ENCODE assay signal across 20 cellular contexts in genomic region chr4:112847781-112848180, GRCh38.
DNase-seq lines count a peak whose midpoint lies in the region; FAIRE-seq and TF ChIP-seq lines count a peak whose summit lies in the region.
"Had no signal": no experiment of that assay in that cellular context is flagged by ENCODE, and none has a peak within 500 bp of the region (broad histone marks: within the 10 kb centered on the region; RNA-seq: fewer than 3 reads in every experiment).

No MANE protein-coding gene starts in this region.

- no peak overlapping the region for H3K4me3 ChIP-seq in bronchial epithelial cell (ENCODE audit: low read depth, low read length)
- H3K4me3 ChIP-seq: PC-9, SJCRH30 had no signal

- no peak for TF ChIP-seq CTCF in bronchial epithelial cell (IDR thresholded peaks at IDR 0.05; ENCODE audit: insufficient read depth, low read length, severe bottlenecking)

- peak; percentile 5 for DNase-seq in NCI-H510A treated with DMSO at 0.1 percent for 48 hours (lab: John Stamatoyannopoulos, UW)
- no peak for DNase-seq in NCI-H510A (lab: John Stamatoyannopoulos, UW)
- DNase-seq in NCI-H2029 (lab: John Stamatoyannopoulos, UW): peak; percentile 59
- DNase-seq in bronchial epithelial cell (ENCODE audit: low read depth): peak; percentile 80
- peak; percentile 31 for DNase-seq in kidney tubule cell (ENCODE audit: low spot score)
- no peak for DNase-seq in islet precursor cell
- no peak for DNase-seq in NCI-H128 (lab: John Stamatoyannopoulos, UW; ENCODE audit: unreplicated experiment)
- DNase-seq: GOT3; HCEC 1CT; IMR-90; KG1; NCI-H1417 treated with DMSO at 0.1 percent for 48 hours; NCI-H1694 treated with DMSO at 0.1 percent for 48 hours; NCI-H2107; NCI-H446 treated with DMSO at 0.1 percent for 48 hours; NCI-H748 treated with DMSO at 0.1 percent for 48 hours; NK-92 treated with Interleukin-12 subunit alpha and Interleukin-12 subunit beta, amount 100 ng/mL, for 24 hours; PC-9; SJCRH30; T-helper 2 cell had no signal

- H3K27me3 ChIP-seq in bronchial epithelial cell (ENCODE audit: control insufficient read depth, insufficient read depth, low read length): no peaks in the 10 kb centered on the region
- H3K27me3 ChIP-seq: SJCRH30 had no signal

- no peaks in the 10 kb centered on the region for H3K36me3 ChIP-seq in bronchial epithelial cell (ENCODE audit: control insufficient read depth, insufficient read depth, low read length)

- FAIRE-seq in bronchial epithelial cell (lab: Jason Lieb, UNC): peak; percentile 55

Comparison
In these comparisons a context has a peak if more than half of its experiments do, and no peak if none do; other contexts are left out.
1. DNase-seq: peak in NCI-H510A treated with DMSO at 0.1 percent for 48 hours (single experiment), NCI-H2029 (single experiment), bronchial epithelial cell (single experiment) and kidney tubule cell (single experiment); none in NCI-H510A (single experiment), islet precursor cell (single experiment) and NCI-H128 (single experiment).